ENCODE assay signal across 8 cellular contexts in the genomic region with DNA sequence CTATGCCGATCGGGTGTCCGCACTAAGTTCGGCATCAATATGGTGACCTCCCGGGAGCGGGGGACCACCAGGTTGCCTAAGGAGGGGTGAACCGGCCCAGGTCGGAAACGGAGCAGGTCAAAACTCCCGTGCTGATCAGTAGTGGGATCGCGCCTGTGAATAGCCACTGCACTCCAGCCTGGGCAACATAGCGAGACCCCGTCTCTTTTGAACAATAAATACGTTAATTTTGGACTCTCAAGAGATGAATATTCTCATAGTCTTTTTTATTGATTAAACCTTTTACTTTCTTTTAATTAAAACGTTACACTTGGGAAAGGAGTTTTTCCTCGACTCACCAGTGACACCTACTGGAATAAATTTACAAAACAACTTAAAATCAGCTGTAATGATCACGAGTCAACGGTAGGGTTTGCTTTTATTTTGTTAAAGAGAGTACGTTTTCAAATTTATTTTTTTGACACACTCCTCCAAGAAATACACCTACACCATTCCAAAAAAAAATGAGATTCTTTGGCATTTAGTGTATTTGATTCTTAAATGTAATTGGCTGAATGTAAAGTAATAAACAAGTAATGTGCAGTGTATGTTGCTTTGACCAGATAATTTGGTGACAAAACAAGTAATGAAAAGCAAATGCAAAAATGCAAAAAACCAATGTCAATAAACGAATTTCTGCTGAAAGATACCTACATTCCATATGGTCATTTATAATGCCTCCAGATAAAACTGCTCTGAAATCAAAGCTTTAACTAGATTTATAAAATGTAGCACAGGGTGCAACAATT. TPM values are rescaled to one million over a fixed set of nuclear protein-coding genes. Genes with fewer than 3 reads are reported as not detected.
DNase-seq lines count a peak whose midpoint lies in the region; ATAC-seq, FAIRE-seq and TF ChIP-seq lines count a peak whose summit lies in the region.

No MANE protein-coding gene starts in this region.

- H3K36me3 Mint-ChIP-seq in T-helper 1 cell treated with Interleukin-12 subunit alpha and Interleukin-12 subunit beta and Interleukin-4 antibody, amounts not matched to agents 30 μg/mL and 1 μg/mL, for 36 hours (ENCODE audit: low read depth), result peaks cover 28% of the 10 kb centered on the region

- DNase-seq in GM13976 (ENCODE audit: low spot score) (peak; percentile 61), NCI-H1417 treated with DMSO at 0.1 percent for 48 hours (lab: John Stamatoyannopoulos, UW) (peak; percentile 74), bronchial epithelial cell (ENCODE audit: low read depth) (peak; percentile 76), inferior parietal cortex (ENCODE audit: extremely low spot score) (peak; percentile 87), spleen (no peak)

- 1 to 5% (median 2%) methylated on average over 11 to 14 of the region's 21 CpGs for WGBS in spleen, 5 donors

- H3K36me3 ChIP-seq in bronchial epithelial cell (ENCODE audit: control insufficient read depth, insufficient read depth, low read length), result peaks cover 8% of the 10 kb centered on the region
- H3K36me3 ChIP-seq in spleen, result peaks cover 0 to 31% (median 21%) of the 10 kb centered on the region in 6 donors

- in situ Hi-C loops in GM13976 (cut with MboI; ENCODE audit: low sequenced_read_pairs, unreplicated experiment), result no loop called here

- peak overlapping the region; percentile 93 for H3K4me3 Mint-ChIP-seq in T-helper 1 cell treated with Interleukin-12 subunit alpha and Interleukin-12 subunit beta and Interleukin-4 antibody, amounts not matched to agents 30 μg/mL and 1 μg/mL, for 36 hours

- H3K9me3 Mint-ChIP-seq in T-helper 1 cell treated with Interleukin-12 subunit alpha and Interleukin-12 subunit beta and Interleukin-4 antibody, amounts not matched to agents 30 μg/mL and 1 μg/mL, for 36 hours, result no peaks in the 10 kb centered on the region

- peak overlapping the region; percentile 99 for H3K27ac Mint-ChIP-seq in T-helper 1 cell treated with Interleukin-12 subunit alpha and Interleukin-12 subunit beta and Interleukin-4 antibody, amounts not matched to agents 30 μg/mL and 1 μg/mL, for 36 hours

- H3K4me3 ChIP-seq in bronchial epithelial cell (ENCODE audit: low read depth, low read length) (peak overlapping the region; percentile 74), spleen (peak overlapping the region; percentile 16 to 95 (median 82))

- intact Hi-C loops in spleen (cut with DNase I; ENCODE audit: low total_unique reads), result no loop called here

- peaks cover 21 to 47% (median 41%) of the 10 kb centered on the region in 6 donors for H3K4me1 ChIP-seq in spleen

- peaks cover 7% of the 10 kb centered on the region for H3K27me3 Mint-ChIP-seq in T-helper 1 cell treated with Interleukin-12 subunit alpha and Interleukin-12 subunit beta and Interleukin-4 antibody, amounts not matched to agents 30 μg/mL and 1 μg/mL, for 36 hours (ENCODE audit: low read depth)

- H3K27ac ChIP-seq in 22Rv1, result peak overlapping the region; percentile 88
- peak overlapping the region; percentile 91 to 98 (median 96) for H3K27ac ChIP-seq in spleen

- H3K27me3 ChIP-seq in bronchial epithelial cell (ENCODE audit: control insufficient read depth, insufficient read depth, low read length) (no peaks in the 10 kb centered on the region), spleen (replicated peaks in 1 of 7) (no peaks in the 10 kb centered on the region)

- FAIRE-seq in bronchial epithelial cell (lab: Jason Lieb, UNC), result no peak

- no peaks in the 10 kb centered on the region for H3K9me3 ChIP-seq in spleen

- peak; percentile 95 for TF ChIP-seq CTCF in 22Rv1 (IDR thresholded peaks at IDR 0.05)
- peak; percentile 72 for TF ChIP-seq CTCF in GM13976 (IDR thresholded peaks at IDR 0.05; ENCODE audit: borderline replicate concordance, control extremely low read depth, extremely low read depth, insufficient read depth, missing control alignments)
- peak; percentile 53 for TF ChIP-seq CTCF in bronchial epithelial cell (IDR thresholded peaks at IDR 0.05; ENCODE audit: insufficient read depth, low read length, severe bottlenecking)
- TF ChIP-seq CTCF in spleen (IDR thresholded peaks at IDR 0.05 in 8 of 11, conservative IDR thresholded peaks at IDR 0.05 in 3 of 11), result peak; percentile 64 to 90 (median 79)

- no peak for TF ChIP-seq POLR2A in spleen (IDR thresholded peaks at IDR 0.05)

- peak; percentile 17 for ATAC-seq in HG02884 (IDR thresholded peaks at IDR 0.05; ENCODE audit: unreplicated experiment)

- peaks cover 28% of the 10 kb centered on the region for H3K4me1 Mint-ChIP-seq in T-helper 1 cell treated with Interleukin-12 subunit alpha and Interleukin-12 subunit beta and Interleukin-4 antibody, amounts not matched to agents 30 μg/mL and 1 μg/mL, for 36 hours (ENCODE audit: low read depth)

RNA-seq across cellular contexts. Expression of gene RPS29, which starts 0.7 kb away (rescaled TPM):
- total RNA-seq in bronchial epithelial cell, result 1,155 and 1,758 TPM in 2 replicates
- total RNA-seq in spleen, result 1,000 to 10,000 TPM; 1,240 to 4,577 (median 1,855) TPM
- polyA plus RNA-seq in spleen, result over 10,000 TPM in 1 of 3 donors, 1,000 to 10,000 TPM in 2; 5,592 to 11,620 (median 9,371) TPM

RNA-seq across cellular contexts. Expression of gene LRR1, which starts 11.9 kb away (rescaled TPM):
- total RNA-seq in bronchial epithelial cell, result 7.1 and 12.3 TPM in 2 replicates
- 10 to 100 TPM in 5 of 7 donors, 1 to 10 TPM in 2; 8.8 to 16.5 (median 12.7) TPM for total RNA-seq in spleen
- polyA plus RNA-seq in spleen, result 10 to 100 TPM; 10.7 to 11.8 (median 11.7) TPM

RNA-seq across cellular contexts. Expression of gene RPL36AL, which starts 33.6 kb away (rescaled TPM):
- 337 and 345 TPM in 2 replicates for total RNA-seq in bronchial epithelial cell
- 100 to 1,000 TPM; 122 to 222 (median 157) TPM for total RNA-seq in spleen
- 100 to 1,000 TPM; 416 to 638 (median 530) TPM for polyA plus RNA-seq in spleen

RNA-seq across cellular contexts. Expression of gene MGAT2, which starts 33.7 kb away (rescaled TPM):
- total RNA-seq in bronchial epithelial cell, result 32.5 and 45.0 TPM in 2 replicates
- total RNA-seq in spleen, result 10 to 100 TPM; 33.3 to 43.5 (median 39.7) TPM
- polyA plus RNA-seq in spleen, result 10 to 100 TPM; 20.5 to 23.9 (median 23.5) TPM

RNA-seq across cellular contexts. Expression of gene DNAAF2, which starts 48.2 kb away (rescaled TPM):
- 8.3 and 10.8 TPM in 2 replicates for total RNA-seq in bronchial epithelial cell
- 10 to 100 TPM in 1 of 7 donors, 1 to 10 TPM in 6; 3.9 to 10.1 (median 6.3) TPM for total RNA-seq in spleen
- 1 to 10 TPM; 6.5 to 6.9 (median 6.6) TPM for polyA plus RNA-seq in spleen
